In genomic region chr13:73056054-73056962, GRCh38 we compare ENCODE assay signal across 11 cellular contexts. TPM values are rescaled to one million over a fixed set of nuclear protein-coding genes. Genes with fewer than 3 reads are reported as not detected.
A peak's percentile ranks its signal among the peaks of the same experiment; 100 is the strongest.
DNase-seq lines count a peak whose midpoint lies in the region; ATAC-seq, FAIRE-seq and TF ChIP-seq lines count a peak whose summit lies in the region.
"Had no signal": no experiment of that assay in that cellular context is flagged by ENCODE, and none has a peak within 500 bp of the region (broad histone marks: within the 10 kb centered on the region; RNA-seq: fewer than 3 reads in every experiment).

No MANE protein-coding gene starts in this region.

- H3K9ac ChIP-seq in keratinocyte (ENCODE audit: control insufficient read depth, extremely low read depth, insufficient read depth, low read length) (peak overlapping the region; percentile 83), MM.1S (ENCODE audit: low read length) (no peak overlapping the region)

- intact Hi-C loops in MCF 10A (cut with micrococcal nuclease) (loop anchor here (5.0 kb wide), 1 partner anchor 164 kb away; no protein-coding TSS in a partner anchor), breast epithelium (cut with DNase I; ENCODE audit: low total_unique reads) (loop anchor here (10.0 kb wide), 1 partner anchor 368 kb away; no protein-coding TSS in a partner anchor)

- H3K9me3 ChIP-seq in breast epithelium (no peaks in the 10 kb centered on the region), keratinocyte (ENCODE audit: control insufficient read depth, low read depth, low read length) (no peaks in the 10 kb centered on the region), MM.1S (replicated peaks; ENCODE audit: insufficient read depth, low read length) (no peaks in the 10 kb centered on the region)

- peak; percentile 96 for FAIRE-seq in keratinocyte (lab: Jason Lieb, UNC)

- H3K4me1 Mint-ChIP-seq in MCF 10A (ENCODE audit: insufficient read depth, unreplicated experiment): peaks cover 23% of the 10 kb centered on the region
- peaks cover 18% of the 10 kb centered on the region for H3K4me1 Mint-ChIP-seq in activated CD8-positive, alpha-beta T cell treated with anti-CD3 and anti-CD28 coated beads, Interleukin-2, amount 10 ng/mL, durations not matched to agents 7 days and 5 days (ENCODE audit: low read depth)

- H3F3A ChIP-seq in MM.1S (ENCODE audit: insufficient read depth, low read length): no peaks in the 10 kb centered on the region

- no peaks in the 10 kb centered on the region for H3K4me1 ChIP-seq in breast epithelium
- H3K4me1 ChIP-seq in keratinocyte (ENCODE audit: control insufficient read depth, extremely low read depth, insufficient read depth, low read length): peaks cover 22% of the 10 kb centered on the region
- no peaks in the 10 kb centered on the region for H3K4me1 ChIP-seq in MM.1S (ENCODE audit: low read length)

- H2AFZ ChIP-seq in keratinocyte (ENCODE audit: control insufficient read depth, low read length) (peak overlapping the region; percentile 76), MM.1S (ENCODE audit: low read length) (no peak overlapping the region)

- BruUV-seq in MCF 10A (replicated peaks; lab: Mats Ljungman, UMichigan): no TSS peak

- no peaks in the 10 kb centered on the region for H3K9me3 Mint-ChIP-seq in MCF 10A (ENCODE audit: unreplicated experiment)
- no peaks in the 10 kb centered on the region for H3K9me3 Mint-ChIP-seq in activated CD8-positive, alpha-beta T cell treated with anti-CD3 and anti-CD28 coated beads, Interleukin-2, amount 10 ng/mL, durations not matched to agents 7 days and 5 days (ENCODE audit: insufficient read depth)
- H3K9me3 Mint-ChIP-seq: activated naive CD4-positive, alpha-beta T cell treated with anti-CD3 and anti-CD28 coated beads, Interleukin-2, amount 50 U/mL, for 24 hours had no signal

- dilution Hi-C loops in keratinocyte (cut with MboI; ENCODE audit: extremely low pct_ligation_motif_present, low sequenced_read_pairs): no loop called here

- H4K20me1 ChIP-seq in keratinocyte (ENCODE audit: control insufficient read depth, extremely low read depth, insufficient read depth, low read length): no peaks in the 10 kb centered on the region
- H4K20me1 ChIP-seq in MM.1S (ENCODE audit: insufficient read depth, low read length): no peaks in the 10 kb centered on the region

- peak overlapping the region; percentile 83 for H3K4me3 Mint-ChIP-seq in MCF 10A (ENCODE audit: unreplicated experiment)
- H3K4me3 Mint-ChIP-seq in activated CD8-positive, alpha-beta T cell treated with anti-CD3 and anti-CD28 coated beads, Interleukin-2, amount 10 ng/mL, durations not matched to agents 7 days and 5 days: no peak overlapping the region
- H3K4me3 Mint-ChIP-seq: activated naive CD4-positive, alpha-beta T cell treated with anti-CD3 and anti-CD28 coated beads, Interleukin-2, amount 50 U/mL, for 24 hours had no signal

- no peaks in the 10 kb centered on the region for H3K27me3 Mint-ChIP-seq in MCF 10A (ENCODE audit: insufficient read depth, unreplicated experiment)
- peaks cover 35% of the 10 kb centered on the region for H3K27me3 Mint-ChIP-seq in activated CD8-positive, alpha-beta T cell treated with anti-CD3 and anti-CD28 coated beads, Interleukin-2, amount 10 ng/mL, durations not matched to agents 7 days and 5 days (ENCODE audit: low read depth)

- H3K4me2 ChIP-seq in keratinocyte (ENCODE audit: control insufficient read depth, extremely low read depth, insufficient read depth, low read depth, low read length) (peak overlapping the region; percentile 99), MM.1S (ENCODE audit: low read depth, low read length) (no peak overlapping the region)

- ATAC-seq in GM19455 (IDR thresholded peaks at IDR 0.05; ENCODE audit: unreplicated experiment) (no peak), GM19463 (IDR thresholded peaks at IDR 0.05; ENCODE audit: unreplicated experiment) (no peak)
- ATAC-seq in activated CD8-positive, alpha-beta T cell treated with anti-CD3 and anti-CD28 coated beads, Interleukin-2, amount 10 ng/mL, durations not matched to agents 7 days and 5 days: no peak

- CTCF ChIA-PET in MCF 10A (lab: Yijun Ruan, JAX): interaction anchor here (0.6 to 1.5 kb wide), 4 partner anchors 248 to 488 kb away, joined by 3 to 4 read pairs (median 3); no protein-coding TSS in a partner anchor
- CTCF ChIA-PET in activated CD8-positive, alpha-beta T cell treated with anti-CD3 and anti-CD28 coated beads, Interleukin-2, amount 10 ng/mL, durations not matched to agents 7 days and 5 days (lab: Charles Lee): no interaction called here

- H3K9me1 ChIP-seq in keratinocyte (ENCODE audit: control insufficient read depth, extremely low read depth, insufficient read depth, low read length): no peaks in the 10 kb centered on the region

- no peaks in the 10 kb centered on the region for H3K9me2 ChIP-seq in MM.1S (replicated peaks; ENCODE audit: insufficient read depth, low read length)

- POLR2A ChIA-PET in MCF 10A (lab: Yijun Ruan, JAX): interaction anchor here (0.6 to 11.2 kb wide), 47 partner anchors 8 to 647 kb away, joined by 3 to 292 read pairs (median 4); partner anchors contain the start of genes DIS3 and PIBF1
- POLR2A ChIA-PET in activated CD8-positive, alpha-beta T cell treated with anti-CD3 and anti-CD28 coated beads, Interleukin-2, amount 10 ng/mL, durations not matched to agents 7 days and 5 days (lab: Charles Lee): no interaction called here

- no peak overlapping the region for H3K4me3 ChIP-seq in breast epithelium
- peak overlapping the region; percentile 22 to 70 (median 68) for H3K4me3 ChIP-seq in keratinocyte (ENCODE audit: control insufficient read depth in 2 of 3, extremely low read depth in 1 of 3, insufficient read depth in 2 of 3, low read depth in 1 of 3, low read length in 3 of 3)
- H3K4me3 ChIP-seq in MM.1S (ENCODE audit: low read length): no peak overlapping the region

- H3K36me3 ChIP-seq in breast epithelium: no peaks in the 10 kb centered on the region
- peaks cover 0 to 7% of the 10 kb centered on the region in 2 experiments for H3K36me3 ChIP-seq in keratinocyte (ENCODE audit: control insufficient read depth in 2 of 2, extremely low read depth in 1 of 2, insufficient read depth in 2 of 2, low read length in 2 of 2)
- no peaks in the 10 kb centered on the region for H3K36me3 ChIP-seq in MM.1S (replicated peaks; ENCODE audit: insufficient read depth, low read length)

- no peak for TF ChIP-seq POLR2A in breast epithelium (IDR thresholded peaks at IDR 0.05)

- H3K27ac ChIP-seq in breast epithelium (no peak overlapping the region), keratinocyte (ENCODE audit: control insufficient read depth, insufficient read depth, low read length) (peak overlapping the region; percentile 94), MM.1S (ENCODE audit: low read length) (no peak overlapping the region)

- no peaks in the 10 kb centered on the region for H3K27me3 ChIP-seq in breast epithelium
- no peaks in the 10 kb centered on the region for H3K27me3 ChIP-seq in keratinocyte (ENCODE audit: control insufficient read depth, extremely low read depth, insufficient read depth, low read length)
- no peaks in the 10 kb centered on the region for H3K27me3 ChIP-seq in MM.1S (replicated peaks; ENCODE audit: insufficient read depth, low read length)

- no peak for TF ChIP-seq CTCF in MCF 10A (IDR thresholded peaks at IDR 0.05; ENCODE audit: unreplicated experiment)
- no peak for TF ChIP-seq CTCF in breast epithelium (IDR thresholded peaks at IDR 0.05)
- no peak for TF ChIP-seq CTCF in keratinocyte (optimal IDR thresholded peaks at IDR 0.05 in 1 of 3, IDR thresholded peaks at IDR 0.05 in 1 of 3, conservative IDR thresholded peaks at IDR 0.05 in 1 of 3; ENCODE audit: extremely low read depth in 1 of 3, insufficient read depth in 2 of 3, low read length in 3 of 3)
- TF ChIP-seq CTCF in MM.1S (IDR thresholded peaks at IDR 0.05; ENCODE audit: low read length): no peak

- H3K27ac Mint-ChIP-seq in MCF 10A (ENCODE audit: low read depth, unreplicated experiment): peak overlapping the region; percentile 92
- H3K27ac Mint-ChIP-seq in activated CD8-positive, alpha-beta T cell treated with anti-CD3 and anti-CD28 coated beads, Interleukin-2, amount 10 ng/mL, durations not matched to agents 7 days and 5 days: no peak overlapping the region
- H3K27ac Mint-ChIP-seq: activated naive CD4-positive, alpha-beta T cell treated with anti-CD3 and anti-CD28 coated beads, Interleukin-2, amount 50 U/mL, for 24 hours had no signal

- DNase-seq in MCF 10A (ENCODE audit: unreplicated experiment): peak; percentile 87
- no peak for DNase-seq in breast epithelium (ENCODE audit: low spot score in 2 of 2)
- peak; percentile 92 for DNase-seq in amniotic epithelial cell (ENCODE audit: low read depth)
- no peak for DNase-seq in keratinocyte (ENCODE audit: low read depth, low spot score)
- no peak for DNase-seq in MM.1S
- no peak for DNase-seq in activated CD8-positive, alpha-beta T cell treated with anti-CD3 and anti-CD28 coated beads, Interleukin-2, amount 10 ng/mL, durations not matched to agents 7 days and 5 days
- DNase-seq: stimulated activated CD4-positive, alpha-beta T cell treated with anti-CD3 and anti-CD28 coated beads, Interleukin-2, amount 100 ng/mL, for 24 hours; substantia nigra had no signal

- H3K79me2 ChIP-seq in keratinocyte (ENCODE audit: control insufficient read depth, insufficient read depth, low read length) (peaks cover 37% of the 10 kb centered on the region), MM.1S (ENCODE audit: low read length) (no peaks in the 10 kb centered on the region)

- peaks cover 23% of the 10 kb centered on the region for H3K36me3 Mint-ChIP-seq in MCF 10A (ENCODE audit: insufficient read depth, unreplicated experiment)
- H3K36me3 Mint-ChIP-seq in activated CD8-positive, alpha-beta T cell treated with anti-CD3 and anti-CD28 coated beads, Interleukin-2, amount 10 ng/mL, durations not matched to agents 7 days and 5 days (ENCODE audit: low read depth): no peaks in the 10 kb centered on the region

RNA-seq across cellular contexts. Expression of gene KLF5, which starts 2.5 kb away (rescaled TPM):
- total RNA-seq in MCF 10A (2022): 197 and 226 TPM in 2 replicates
- 10 to 100 TPM in 2 of 3 donors, 1 to 10 TPM in 1; 2.2 to 30.7 (median 10.5) TPM for total RNA-seq in breast epithelium
- polyA plus RNA-seq in keratinocyte: 144 to 175 TPM (median 162 TPM) in 3 replicates
- 58.1 TPM for polyA plus RNA-seq in keratinocyte (2011; ENCODE audit: low read depth)
- polyA plus RNA-seq in keratinocyte (2011; cell fraction: cytosol; rRNA removed): 85.1 and 128 TPM in 2 replicates
- 225 and 256 TPM in 2 replicates for polyA plus RNA-seq in keratinocyte (2011; cell fraction: nucleus; rRNA removed)
- polyA plus RNA-seq in keratinocyte (2012; ENCODE audit: low replicate concordance): 63.4 and 116 TPM in 2 replicates
- polyA minus RNA-seq in keratinocyte: 175 to 368 TPM (median 282 TPM) in 3 replicates
- polyA minus RNA-seq in keratinocyte (2011; cell fraction: cytosol; rRNA and poly(A)+ RNA removed): 100 TPM
- 146 and 228 TPM in 2 replicates for polyA minus RNA-seq in keratinocyte (2011; cell fraction: nucleus; rRNA and poly(A)+ RNA removed)
- 1 to 10 TPM; 5.4 to 7.4 TPM for total RNA-seq in activated CD8-positive, alpha-beta T cell treated with anti-CD3 and anti-CD28 coated beads, Interleukin-2, amount 10 ng/mL, durations not matched to agents 7 days and 5 days

Comparison
In these comparisons a context has a peak if more than half of its experiments do, and no peak if none do; other contexts are left out.
1. DNase-seq: peak in MCF 10A (single experiment) and amniotic epithelial cell (single experiment); none in breast epithelium (0 of 2), keratinocyte (single experiment), MM.1S (single experiment) and activated CD8-positive, alpha-beta T cell treated with anti-CD3 and anti-CD28 coated beads, Interleukin-2, amount 10 ng/mL, durations not matched to agents 7 days and 5 days (single experiment).
2. H3K4me3 ChIP-seq: peak in keratinocyte (3 of 3); none in breast epithelium (0 of 3) and MM.1S (single experiment).